8 cellular contexts compared by ENCODE assay signal in the genomic region with DNA sequence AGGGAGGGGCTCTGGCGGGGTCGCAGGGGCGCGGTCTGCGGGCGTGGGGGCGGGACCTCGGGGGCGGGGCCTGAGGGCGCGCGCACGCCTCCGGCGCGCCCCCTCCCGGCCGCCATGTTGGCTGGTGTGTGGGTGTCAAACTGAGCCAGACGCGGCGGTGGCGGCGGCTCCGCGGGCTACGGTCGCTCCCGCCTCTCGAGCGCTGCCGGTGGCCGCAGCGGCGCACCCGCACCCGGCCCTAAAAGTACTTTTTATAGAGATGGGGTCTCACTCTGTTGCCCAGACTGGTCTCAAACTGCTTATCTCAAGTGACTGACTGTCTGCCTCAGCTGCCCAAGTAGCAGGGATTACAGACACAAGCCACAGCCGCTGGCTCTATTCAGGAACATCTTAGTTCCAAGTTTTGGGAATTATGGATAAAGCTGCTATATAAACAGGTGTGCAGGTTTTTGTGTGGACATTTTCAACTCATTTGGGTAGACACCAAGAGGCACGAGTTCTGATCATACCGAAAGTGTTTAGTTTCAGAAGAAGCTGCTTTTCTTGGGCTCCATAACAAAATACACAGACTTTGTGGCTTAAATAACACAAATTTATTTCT. TPM values are rescaled to one million over a fixed set of nuclear protein-coding genes. Genes with fewer than 3 reads are reported as not detected.
DNase-seq lines count a peak whose midpoint lies in the region; ATAC-seq and TF ChIP-seq lines count a peak whose summit lies in the region.
"Not testable (repeated sequence)": the region's sequence is repeated elsewhere in the genome, so short reads cannot be mapped to it uniquely, and the experiment has no call there.

No MANE protein-coding gene starts in this region.

- not testable (repeated sequence) for H3K27me3 ChIP-seq in upper lobe of left lung

- WGBS in upper lobe of left lung, 2 donors: 0 to 4% methylated on average over 3 to 8 of the region's 39 CpGs

- peak in 3 of 4 donors; percentile 70 to 76 (median 71) for TF ChIP-seq POLR2A in upper lobe of left lung (IDR thresholded peaks at IDR 0.05)

- peak overlapping the region; percentile 82 to 88 (median 85) for H3K27ac ChIP-seq in upper lobe of left lung

- not testable (repeated sequence) for H3K9me3 Mint-ChIP-seq in HFFc6; central memory CD8-positive, alpha-beta T cell

- H3K27ac Mint-ChIP-seq in HFFc6: peak overlapping the region; percentile 46; the same call in 1 of the 2 replicates
- not testable (repeated sequence) for H3K27ac Mint-ChIP-seq in central memory CD8-positive, alpha-beta T cell (ENCODE audit: low read depth)

- peak; percentile 84 for ATAC-seq in GM18502 (IDR thresholded peaks at IDR 0.05; ENCODE audit: poor library complexity, unreplicated experiment)
- peak; percentile 55 for ATAC-seq in central memory CD8-positive, alpha-beta T cell (replicated peaks; ENCODE audit: extremely low read depth, poor library complexity, severe bottlenecking)
- ATAC-seq in upper lobe of left lung (ENCODE audit: low FRiP score in 2 of 2): peak; percentile 90 to 99

- TF ChIP-seq EP300 in upper lobe of left lung (IDR thresholded peaks at IDR 0.05): not testable (repeated sequence)

- not testable (repeated sequence) for H3K36me3 ChIP-seq in upper lobe of left lung

- peak overlapping the region; percentile 77 for H3K4me3 Mint-ChIP-seq in HFFc6
- peak overlapping the region; percentile 52 for H3K4me3 Mint-ChIP-seq in central memory CD8-positive, alpha-beta T cell

- H3K36me3 Mint-ChIP-seq in HFFc6 (ENCODE audit: low read depth); central memory CD8-positive, alpha-beta T cell (ENCODE audit: insufficient read depth): not testable (repeated sequence)

- DNase-seq in HFFc6 (peak; percentile 98), LHCN-M2 (ENCODE audit: low read depth) (peak; percentile 17), islet precursor cell (peak; percentile 54), upper lobe of left lung (peak; percentile 59 to 96)
- DNase-seq in activated CD4-positive, alpha-beta T cell treated with anti-CD3 and anti-CD28 coated beads, Interleukin-2, amount 50 U/mL, for 24 hours (ENCODE audit: low read depth in 1 of 2, low spot score in 1 of 2): peak; percentile 9 to 28
- DNase-seq in central memory CD8-positive, alpha-beta T cell (ENCODE audit: low spot score in 2 of 2): peak; percentile 38 to 57
- not testable (repeated sequence) for DNase-seq in retinal pigment epithelial cell (ENCODE audit: low read depth)

- TF ChIP-seq CTCF in HFFc6 (IDR thresholded peaks at IDR 0.05) (peak; percentile 77), upper lobe of left lung (IDR thresholded peaks at IDR 0.05) (peak; percentile 32 to 82 (median 51))
- TF ChIP-seq CTCF in retinal pigment epithelial cell (conservative IDR thresholded peaks at IDR 0.05; ENCODE audit: low read depth, low read length): not testable (repeated sequence)

- H3K9me3 ChIP-seq in upper lobe of left lung: not testable (repeated sequence)

- H3K4me1 ChIP-seq in upper lobe of left lung: not testable (repeated sequence)

- not testable (repeated sequence) for H3K4me1 Mint-ChIP-seq in HFFc6 (ENCODE audit: low read depth); central memory CD8-positive, alpha-beta T cell

- H3K4me3 ChIP-seq in retinal pigment epithelial cell (ENCODE audit: low read length) (peak overlapping the region; percentile 39), upper lobe of left lung (peak overlapping the region in 3 of 4 donors; percentile 30 to 59 (median 50))

- not testable (repeated sequence) for H3K27me3 Mint-ChIP-seq in HFFc6 (ENCODE audit: insufficient read depth); central memory CD8-positive, alpha-beta T cell

RNA-seq across cellular contexts. Expression of a gene that starts 16.2 kb away (rescaled TPM):
- total RNA-seq in HFFc6 (2021; fragmentation: NEBNext Ultra II Directional; extraction: Animal tissue kit (Norgen Biotek cat#: 25700)): not detected
- total RNA-seq in LHCN-M2 (2014; rRNA removed) (not detected in 2 replicates), upper lobe of left lung (10 to 100 TPM in 1 of 6 donors, 1 to 10 TPM in 5; 2.3 to 17.2 (median 5.0) TPM)
- polyA plus RNA-seq in LHCN-M2 (2012): not detected
